Comparison of ENCODE assay signal across 20 cellular contexts in genomic region chr6:15423286-15423957, GRCh38.
DNase-seq lines count a peak whose midpoint lies in the region; ATAC-seq and TF ChIP-seq lines count a peak whose summit lies in the region.
"Had no signal": no experiment of that assay in that cellular context is flagged by ENCODE, and none has a peak within 500 bp of the region (broad histone marks: within the 10 kb centered on the region; RNA-seq: fewer than 3 reads in every experiment).

No MANE protein-coding gene starts in this region.

- H3K4me1 Mint-ChIP-seq in stimulated activated naive B cell treated with anti-CD40 and anti-IgM and Interleukin-4, amounts not matched to agents 10 μg/mL and 1 μg/mL and 100 μg/mL, for 72 hours: peaks cover 54 to 72% of the 10 kb centered on the region in 2 donors

- peaks cover 8 to 10% of the 10 kb centered on the region in 2 donors for H3K9me3 Mint-ChIP-seq in activated naive CD4-positive, alpha-beta T cell treated with anti-CD3 and anti-CD28 coated beads, Interleukin-2, amount 50 U/mL, for 72 hours
- peaks cover 3 to 5% of the 10 kb centered on the region in 2 donors for H3K9me3 Mint-ChIP-seq in stimulated activated naive B cell treated with anti-CD40 and anti-IgM and Interleukin-4, amounts not matched to agents 10 μg/mL and 1 μg/mL and 100 μg/mL, for 72 hours

- peaks cover 8% of the 10 kb centered on the region for H3K9me3 ChIP-seq in WERI-Rb-1 (ENCODE audit: severe bottlenecking)
- H3K9me3 ChIP-seq: ovary had no signal

- H3K4me3 ChIP-seq in WERI-Rb-1 (ENCODE audit: low read depth, low read length): no peak overlapping the region
- H3K4me3 ChIP-seq: ovary, suprapubic skin had no signal

- H3K36me3 ChIP-seq in WERI-Rb-1: peaks cover 3% of the 10 kb centered on the region; the same call in 1 of the 2 replicates
- H3K36me3 ChIP-seq: ovary, suprapubic skin had no signal

- ATAC-seq in activated naive CD4-positive, alpha-beta T cell treated with anti-CD3 and anti-CD28 coated beads, Interleukin-2, amount 50 U/mL, for 72 hours: peak in 1 of 2 donors; percentile 36
- peak; percentile 73 for ATAC-seq in esophagus mucosa
- no peak for ATAC-seq in stimulated activated naive B cell treated with anti-CD40 and anti-IgM and Interleukin-4, amounts not matched to agents 10 μg/mL and 1 μg/mL and 100 μg/mL, for 72 hours (replicated peaks)
- ATAC-seq in HG02623 (IDR thresholded peaks at IDR 0.05; ENCODE audit: unreplicated experiment): no peak

- H3K27me3 ChIP-seq in WERI-Rb-1 (ENCODE audit: insufficient read depth, low read depth, severe bottlenecking): no peaks in the 10 kb centered on the region
- H3K27me3 ChIP-seq: ovary, suprapubic skin had no signal

- DNase-seq in activated naive CD4-positive, alpha-beta T cell treated with anti-CD3 and anti-CD28 coated beads, Interleukin-2, amount 50 U/mL, for 72 hours (ENCODE audit: low spot score in 2 of 2): no peak
- no peak for DNase-seq in activated naive CD4-positive, alpha-beta T cell (lab: John Stamatoyannopoulos, UW)
- peak; percentile 85 for DNase-seq in RPMI7951 (ENCODE audit: low read depth)
- no peak for DNase-seq in stimulated activated naive B cell treated with anti-CD40 and anti-IgM and Interleukin-4, amounts not matched to agents 10 μg/mL and 1 μg/mL and 100 μg/mL, for 72 hours
- DNase-seq in DMS153 treated with DMSO at 0.1 percent for 48 hours (lab: John Stamatoyannopoulos, UW; ENCODE audit: unreplicated experiment): no peak
- DNase-seq in WERI-Rb-1: no peak
- DNase-seq: activated CD4-positive, alpha-beta T cell treated with anti-CD3 and anti-CD28 coated beads, Interleukin-2, amount 50 U/mL, for 4 hours; activated naive CD4-positive, alpha-beta T cell treated with anti-CD3 and anti-CD28 coated beads, Interleukin-2, amount 50 U/mL, for 16 hours; central memory CD4-positive, alpha-beta T cell; DMS53; glutamatergic neuron; KG1; NCI-H1694 treated with DMSO at 0.1 percent for 48 hours; NCI-H524 treated with DMSO at 0.1 percent for 48 hours; ovary; stimulated activated CD4-positive, alpha-beta T cell treated with anti-CD3 and anti-CD28 coated beads, Interleukin-12 subunit alpha, Interleukin-12 subunit beta, amount 100 ng/mL, for 4 hours; SW 1271 had no signal

- peak overlapping the region in 1 of 2 donors; percentile 19 for H3K4me3 Mint-ChIP-seq in stimulated activated naive B cell treated with anti-CD40 and anti-IgM and Interleukin-4, amounts not matched to agents 10 μg/mL and 1 μg/mL and 100 μg/mL, for 72 hours

- H3K36me3 Mint-ChIP-seq in activated naive CD4-positive, alpha-beta T cell treated with anti-CD3 and anti-CD28 coated beads, Interleukin-2, amount 50 U/mL, for 72 hours: peaks cover 27 to 62% of the 10 kb centered on the region in 2 donors
- H3K36me3 Mint-ChIP-seq in stimulated activated naive B cell treated with anti-CD40 and anti-IgM and Interleukin-4, amounts not matched to agents 10 μg/mL and 1 μg/mL and 100 μg/mL, for 72 hours: peaks cover 29 to 50% of the 10 kb centered on the region in 2 donors

- H3K27me3 Mint-ChIP-seq in stimulated activated naive B cell treated with anti-CD40 and anti-IgM and Interleukin-4, amounts not matched to agents 10 μg/mL and 1 μg/mL and 100 μg/mL, for 72 hours: no peaks in the 10 kb centered on the region

- no peak for TF ChIP-seq CTCF in WERI-Rb-1 (IDR thresholded peaks at IDR 0.05; ENCODE audit: low read depth, low read length)

- H3K27ac Mint-ChIP-seq in activated naive CD4-positive, alpha-beta T cell treated with anti-CD3 and anti-CD28 coated beads, Interleukin-2, amount 50 U/mL, for 72 hours: peak overlapping the region; percentile 76 to 89
- H3K27ac Mint-ChIP-seq in stimulated activated naive B cell treated with anti-CD40 and anti-IgM and Interleukin-4, amounts not matched to agents 10 μg/mL and 1 μg/mL and 100 μg/mL, for 72 hours: peak overlapping the region; percentile 63

- H3K27ac ChIP-seq in WERI-Rb-1: no peak overlapping the region
- H3K27ac ChIP-seq: ovary, suprapubic skin had no signal
